ENCODE assay signal across 9 cellular contexts in the genomic region with DNA sequence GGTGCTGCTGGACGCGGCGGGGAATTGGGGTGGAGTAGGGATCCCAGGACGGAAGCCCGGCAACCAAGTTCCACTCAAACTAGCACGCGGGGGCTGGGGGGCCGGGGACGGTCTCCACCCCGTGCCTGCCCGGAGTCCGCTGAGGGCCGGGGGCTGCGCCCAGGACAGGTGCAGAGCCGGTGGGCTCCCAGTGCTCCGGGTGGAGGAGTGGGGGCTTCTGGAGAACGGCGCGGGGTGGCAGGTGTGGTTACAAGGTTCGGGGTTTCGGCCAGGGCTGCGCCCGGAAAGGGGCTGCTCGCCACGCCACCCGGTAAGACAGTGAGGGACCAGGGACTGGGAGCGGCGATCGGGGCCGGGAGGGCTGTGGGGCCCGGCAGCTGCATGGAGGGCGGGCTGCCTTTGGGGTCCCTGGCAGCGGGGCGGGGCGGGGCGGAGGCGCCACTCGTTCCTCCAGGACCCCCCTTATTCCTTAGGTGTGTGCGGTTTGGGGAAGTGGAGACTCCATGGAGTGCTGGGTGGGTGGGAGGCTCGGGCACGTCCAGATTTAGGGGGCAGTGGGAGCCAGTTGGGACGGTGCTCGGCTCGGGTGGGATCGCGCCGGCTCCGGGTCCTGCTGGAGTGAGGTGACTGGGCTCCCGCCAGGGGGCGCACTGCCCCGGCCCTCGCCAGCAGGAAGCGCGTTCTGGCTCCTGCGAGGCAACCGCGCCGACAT. TPM values are rescaled to one million over a fixed set of nuclear protein-coding genes. Genes with fewer than 3 reads are reported as not detected.
DNase-seq lines count a peak whose midpoint lies in the region; ATAC-seq, FAIRE-seq and TF ChIP-seq lines count a peak whose summit lies in the region.
"Had no signal": no experiment of that assay in that cellular context is flagged by ENCODE, and none has a peak within 500 bp of the region (broad histone marks: within the 10 kb centered on the region; RNA-seq: fewer than 3 reads in every experiment).

No MANE protein-coding gene starts in this region.

- peaks cover 3 to 9% of the 10 kb centered on the region in 2 experiments for H4K20me1 ChIP-seq in H1 (replicated peaks in 1 of 2; ENCODE audit: control insufficient read depth in 1 of 2, insufficient read depth in 2 of 2, low read length in 2 of 2)

- no peaks in the 10 kb centered on the region for H3K36me3 ChIP-seq in H1 (ENCODE audit: control insufficient read depth in 2 of 4, insufficient read depth in 4 of 4, low read length in 3 of 4)
- no peaks in the 10 kb centered on the region for H3K36me3 ChIP-seq in mesodermal cell (ENCODE audit: control insufficient read depth, insufficient read depth, low read length)

- no peak overlapping the region for H2BK120ac ChIP-seq in H1 (replicated peaks; ENCODE audit: low read depth, low read length)

- no peak overlapping the region for H3K14ac ChIP-seq in H1 (ENCODE audit: insufficient read length)

- H3K27ac ChIP-seq in H1 (ENCODE audit: low read depth, low read length) = no peak overlapping the region
- peak overlapping the region; percentile 57 for H3K27ac ChIP-seq in mesodermal cell (ENCODE audit: low read depth, low read length, severe bottlenecking)

- no peak overlapping the region for H2BK15ac ChIP-seq in H1 (ENCODE audit: low read length)

- no peak overlapping the region; the same call in none of the 2 replicates for H3K18ac ChIP-seq in H1 (ENCODE audit: extremely low read depth, low read length)

- H3K4me1 ChIP-seq in H1 (replicated peaks in 1 of 4; ENCODE audit: control insufficient read depth in 3 of 4, insufficient read depth in 4 of 4, low read length in 3 of 4) = peaks cover 24 to 41% (median 26%) of the 10 kb centered on the region in 4 experiments
- H3K4me1 ChIP-seq in mesodermal cell (ENCODE audit: control insufficient read depth, insufficient read depth, low read length, poor library complexity, severe bottlenecking) = peaks cover 43% of the 10 kb centered on the region

- DNase-seq in DMS153 treated with DMSO at 0.1 percent for 48 hours (lab: John Stamatoyannopoulos, UW; ENCODE audit: unreplicated experiment) (peak; percentile 20), DMS153 (lab: John Stamatoyannopoulos, UW) (no peak), NCI-H69 (lab: John Stamatoyannopoulos, UW) (peak; percentile 79), H1 (ENCODE audit: low read depth in 1 of 2, low spot score in 2 of 2) (peak in 1 of 2 experiments; percentile 93)
- peak; percentile 49 to 72 (median 69) for DNase-seq in activated CD8-positive, alpha-beta memory T cell treated with anti-CD3 and anti-CD28 coated beads for 48 hours (ENCODE audit: low read depth in 2 of 3, low spot score in 2 of 3)
- peak; percentile 58 for DNase-seq in stimulated activated CD8-positive, alpha-beta memory T cell treated with anti-CD3 and anti-CD28 coated beads, Interleukin-12 subunit alpha, Interleukin-12 subunit beta, amount 100 ng/mL, for 4 hours (ENCODE audit: low read depth)

- FAIRE-seq in H1 (lab: Jason Lieb, UNC) = no peak
- FAIRE-seq: A204.1 had no signal

- 4% methylated on average over 15 of the region's 58 CpGs; no CpG with 5 or more reads in 1 of the 2 experiments for WGBS in H1 (ENCODE audit: extremely low coverage in 1 of 2, insufficient coverage in 1 of 2, insufficient read length in 1 of 2, insufficient replicate concordance in 2 of 2, low coverage in 1 of 2, low lambda C conversion rate in 2 of 2, missing lambda C conversion rate in 1 of 2), 2 experiments
- 0% methylated on average over 21 to 36 of the region's 58 CpGs for WGBS in mesodermal cell (ENCODE audit: insufficient coverage in 2 of 2), 2 experiments

- no peaks in the 10 kb centered on the region; the same call in 1 of the 2 replicates for H3K79me1 ChIP-seq in H1 (ENCODE audit: low read depth, low read length)

- no peaks in the 10 kb centered on the region for H3K9me3 ChIP-seq in H1 (ENCODE audit: insufficient read depth in 2 of 2, low read depth in 1 of 2, low read length in 1 of 2)
- H3K9me3 ChIP-seq in mesodermal cell (ENCODE audit: control insufficient read depth, low read length) = peaks cover 7% of the 10 kb centered on the region

- H2AFZ ChIP-seq in H1 (ENCODE audit: low read length) = no peak overlapping the region

- H3K79me2 ChIP-seq in H1 (ENCODE audit: control insufficient read depth in 1 of 2, insufficient read depth in 2 of 2, low read length in 2 of 2) = no peaks in the 10 kb centered on the region

- H2AK5ac ChIP-seq in H1 (ENCODE audit: low read depth, low read length) = no peak overlapping the region

- TF ChIP-seq RAD21 in H1 (IDR thresholded peaks at IDR 0.05 in 1 of 2, conservative IDR thresholded peaks at IDR 0.05 in 1 of 2; ENCODE audit: low read depth in 2 of 2, low read length in 2 of 2) = peak; percentile 80 to 85

- H4K5ac ChIP-seq in H1 (ENCODE audit: insufficient read length, low read depth, low read length) = no peak overlapping the region

- no peak overlapping the region; the same call in 1 of the 2 replicates for H2BK5ac ChIP-seq in H1 (ENCODE audit: low read depth, low read length)

- H2BK20ac ChIP-seq in H1 (ENCODE audit: low read length) = no peak overlapping the region

- H3K4me2 ChIP-seq in H1 (ENCODE audit: insufficient read depth in 1 of 2, low read depth in 2 of 2, low read length in 2 of 2) = peak overlapping the region; percentile 32 to 95

- peak; percentile 81 to 94 (median 89) for TF ChIP-seq CTCF in H1 (IDR thresholded peaks at IDR 0.05; ENCODE audit: control extremely low read depth in 1 of 3, insufficient read depth in 1 of 3, low read depth in 1 of 3, low read length in 3 of 3)

- H4K91ac ChIP-seq in H1 (replicated peaks; ENCODE audit: insufficient read length, low read length) = no peak overlapping the region

- H3K56ac ChIP-seq in H1 (replicated peaks; ENCODE audit: insufficient read length, low read depth, low read length) = no peak overlapping the region

- H4K8ac ChIP-seq in H1 (ENCODE audit: extremely low read depth, insufficient read depth, low read length) = no peak overlapping the region

- TF ChIP-seq EP300 in H1 (IDR thresholded peaks at IDR 0.05; ENCODE audit: borderline replicate concordance in 1 of 2, low read depth in 2 of 2, low read length in 2 of 2) = no peak

- no peak overlapping the region for H3K23ac ChIP-seq in H1 (ENCODE audit: insufficient read length)

- no peak overlapping the region for H3K9ac ChIP-seq in H1 (replicated peaks in 1 of 4; ENCODE audit: extremely low read depth in 1 of 4, low read depth in 3 of 4, low read length in 3 of 4)

- H3K4ac ChIP-seq in H1 (replicated peaks; ENCODE audit: insufficient read length, low read depth, low read length) = no peak overlapping the region

- H3K4me3 ChIP-seq in H1 (ENCODE audit: extremely low read depth in 1 of 4, insufficient read depth in 2 of 4, low read depth in 3 of 4, low read length in 4 of 4) = peak overlapping the region; percentile 14 to 73 (median 50)
- H3K4me3 ChIP-seq in mesodermal cell (ENCODE audit: extremely low read depth, insufficient read depth, low read length, poor library complexity, severe bottlenecking) = peak overlapping the region; percentile 78

- no peak overlapping the region for H2BK12ac ChIP-seq in H1 (ENCODE audit: low read depth, low read length)

- POLR2A ChIA-PET in H1 (lab: Charles Lee; ENCODE audit: partially characterized antibody) = no interaction called here

- ATAC-seq in HG02973 (IDR thresholded peaks at IDR 0.05; ENCODE audit: unreplicated experiment) = peak; percentile 52

- peaks cover 8% of the 10 kb centered on the region for H3K23me2 ChIP-seq in H1 (ENCODE audit: low read depth, low read length)

- CTCF ChIA-PET in H1 (lab: Charles Lee; ENCODE audit: partially characterized antibody) = interaction anchor here (0.7 to 3.3 kb wide), 3 partner anchors 26 to 106 kb away, joined by 3 to 16 read pairs (median 5); no protein-coding TSS in a partner anchor

- peaks cover 26 to 65% (median 57%) of the 10 kb centered on the region in 4 experiments for H3K27me3 ChIP-seq in H1 (replicated peaks in 1 of 4; ENCODE audit: control insufficient read depth in 3 of 4, extremely low read depth in 1 of 4, insufficient read depth in 3 of 4, low read length in 3 of 4)

- no peak for TF ChIP-seq POLR2A in H1 (IDR thresholded peaks at IDR 0.05; ENCODE audit: control extremely low read depth in 1 of 2, low read depth in 2 of 2, low read length in 2 of 2)

TF ChIP-seq in H1, 55 proteins besides CTCF, POLR2A, EP300 and RAD21 (continues in another document):
- TF ChIP-seq ASH2L (IDR thresholded peaks at IDR 0.05; ENCODE audit: low read length) (no peak), CBX8 (IDR thresholded peaks at IDR 0.05; ENCODE audit: borderline replicate concordance, low read depth, low read length) (no peak), CBX5 (IDR thresholded peaks at IDR 0.05; ENCODE audit: low read depth, low read length) (no peak), KDM4A (IDR thresholded peaks at IDR 0.05; ENCODE audit: low read depth, low read length, severe bottlenecking) (peak; percentile 55), TAF1 (IDR thresholded peaks at IDR 0.05; ENCODE audit: low read depth, low read length) (no peak), POLR2AphosphoS5 (IDR thresholded peaks at IDR 0.05; ENCODE audit: low read depth, low read length) (no peak), EGR1 (IDR thresholded peaks at IDR 0.05; ENCODE audit: borderline replicate concordance, low read depth, low read length) (no peak), GABPA (IDR thresholded peaks at IDR 0.05; ENCODE audit: borderline replicate concordance, insufficient read depth, low read length) (no peak; the same call in 1 of the 2 replicates), HDAC6 (IDR thresholded peaks at IDR 0.05; ENCODE audit: low read depth, low read length) (no peak), SP2 (IDR thresholded peaks at IDR 0.05; ENCODE audit: low read length) (no peak)
- TF ChIP-seq, protein P1, sequence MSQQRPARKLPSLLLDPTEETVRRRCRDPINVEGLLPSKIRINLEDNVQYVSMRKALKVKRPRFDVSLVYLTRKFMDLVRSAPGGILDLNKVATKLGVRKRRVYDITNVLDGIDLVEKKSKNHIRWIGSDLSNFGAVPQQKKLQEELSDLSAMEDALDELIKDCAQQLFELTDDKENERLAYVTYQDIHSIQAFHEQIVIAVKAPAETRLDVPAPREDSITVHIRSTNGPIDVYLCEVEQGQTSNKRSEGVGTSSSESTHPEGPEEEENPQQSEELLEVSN (IDR thresholded peaks at IDR 0.05) = 0 out of 2 replicates have a peak, but pooled peaks have one; percentile 8

RNA-seq across cellular contexts. Expression of gene TSPAN18, which starts 0.8 kb away (rescaled TPM):
- 8.8 and 10.2 TPM in 2 replicates for total RNA-seq in H1 (2021; fragmentation: NEBNext Ultra II Directional; extraction: Animal tissue kit (Norgen Biotek cat#: 25700))
- 5.2 and 7.0 TPM in 2 replicates for polyA plus RNA-seq in H1 (2011; rRNA removed)
- polyA plus RNA-seq in H1 (2011; cell fraction: cytosol; rRNA removed) = 2.8 TPM
- polyA plus RNA-seq in H1 (2011; cell fraction: nucleus; rRNA removed) = 5.7 TPM
- polyA plus RNA-seq in H1 (2012, experiment 1 of 2) = 9.6 to 10.3 TPM (median 10.0 TPM) in 4 replicates
- polyA plus RNA-seq in H1 (2012, experiment 2 of 2) = 8.6 TPM
- polyA plus RNA-seq in H1 (2013, experiment 1 of 2) = 14.5 TPM
- polyA plus RNA-seq in H1 (2013, experiment 2 of 2) = 15.6 TPM
- polyA minus RNA-seq in H1 (2011; rRNA and poly(A)+ RNA removed) = 4.0 and 5.8 TPM in 2 replicates
- polyA minus RNA-seq in H1 (2011; cell fraction: cytosol; rRNA and poly(A)+ RNA removed) = 2.6 TPM
- 6.3 TPM for polyA minus RNA-seq in H1 (2011; cell fraction: nucleus; rRNA and poly(A)+ RNA removed)
- 118 TPM for polyA plus RNA-seq in mesodermal cell (2013, experiment 1 of 2)
- 97.8 TPM for polyA plus RNA-seq in mesodermal cell (2013, experiment 2 of 2)
